Comparison of ENCODE assay signal across 8 cellular contexts in genomic region chr5:82364497-82364896, GRCh38.
A peak's percentile ranks its signal among the peaks of the same experiment; 100 is the strongest.
DNase-seq lines count a peak whose midpoint lies in the region; ATAC-seq, FAIRE-seq and TF ChIP-seq lines count a peak whose summit lies in the region.

No MANE protein-coding gene starts in this region.

- H4K8ac ChIP-seq in mesendoderm (ENCODE audit: low read depth, low read length) = no peak overlapping the region

- WGBS in mesendoderm (ENCODE audit: extremely low coverage, insufficient coverage, low lambda C conversion rate) = no CpG with 5 or more reads among the region's 5 CpGs

- DNase-seq in D721Med (ENCODE audit: insufficient read length, low spot score) (no peak), NCI-H2227 (lab: John Stamatoyannopoulos, UW; ENCODE audit: unreplicated experiment) (peak; percentile 34), dedifferentiated amniotic fluid mesenchymal stem cell (ENCODE audit: extremely low spot score) (peak; percentile 75), mesendoderm (peak; percentile 68), GOT3 (lab: John Stamatoyannopoulos, UW) (no peak)
- DNase-seq in activated CD4-positive, alpha-beta T cell treated with anti-CD3 and anti-CD28 coated beads, Interleukin-2, amount 50 U/mL, for 1 hour = no peak

- no peak overlapping the region for H3K27ac ChIP-seq in mesendoderm (ENCODE audit: low read depth, low read length)

- H3K4me2 ChIP-seq in mesendoderm (ENCODE audit: low read length) = no peak overlapping the region

- no peaks in the 10 kb centered on the region for H3K79me2 ChIP-seq in mesendoderm (ENCODE audit: control insufficient read depth, insufficient read depth, low read length)

- H4K5ac ChIP-seq in mesendoderm (ENCODE audit: low read length) = no peak overlapping the region

- no peaks in the 10 kb centered on the region for H3K36me3 ChIP-seq in mesendoderm (ENCODE audit: control insufficient read depth, insufficient read depth, low read length)

- H2BK120ac ChIP-seq in mesendoderm (ENCODE audit: low read depth, low read length) = no peak overlapping the region

- H3K56ac ChIP-seq in mesendoderm (ENCODE audit: low read length) = no peak overlapping the region

- TF ChIP-seq CTCF in D721Med (IDR thresholded peaks at IDR 0.05; ENCODE audit: insufficient read depth, missing control alignments) = peak; percentile 28

- no peak overlapping the region for H3K4me3 ChIP-seq in mesendoderm (ENCODE audit: low read length)

- H3K4me1 ChIP-seq in mesendoderm (ENCODE audit: control insufficient read depth, low read depth, low read length) = no peaks in the 10 kb centered on the region

- no peaks in the 10 kb centered on the region for H3K27me3 ChIP-seq in mesendoderm (ENCODE audit: insufficient read depth, low read length, poor library complexity)

- no peak overlapping the region for H2BK15ac ChIP-seq in mesendoderm (replicated peaks; ENCODE audit: low read depth)

- H2AK5ac ChIP-seq in mesendoderm (ENCODE audit: low read length) = no peak overlapping the region

- H3K9ac ChIP-seq in mesendoderm (ENCODE audit: low read length) = no peak overlapping the region

- H2BK5ac ChIP-seq in mesendoderm (ENCODE audit: low read length) = no peak overlapping the region

- H3K79me1 ChIP-seq in mesendoderm (ENCODE audit: low read length) = no peaks in the 10 kb centered on the region

- no peak for FAIRE-seq in D721Med (lab: Jason Lieb, UNC)

- H3K4ac ChIP-seq in mesendoderm (ENCODE audit: low read depth, low read length) = no peak overlapping the region

- no peak for ATAC-seq in HG03095 (IDR thresholded peaks at IDR 0.05; ENCODE audit: unreplicated experiment)
- no peak for ATAC-seq in HG02763 (IDR thresholded peaks at IDR 0.05; ENCODE audit: unreplicated experiment)

- no peak overlapping the region for H3K18ac ChIP-seq in mesendoderm (ENCODE audit: low read length)

- H3K23ac ChIP-seq in mesendoderm (ENCODE audit: low read length) = no peak overlapping the region

Comparison
In these comparisons a context has a peak if more than half of its experiments do, and no peak if none do; other contexts are left out.
1. DNase-seq: peak in NCI-H2227 (single experiment), dedifferentiated amniotic fluid mesenchymal stem cell (single experiment) and mesendoderm (single experiment); none in D721Med (single experiment), GOT3 (single experiment) and activated CD4-positive, alpha-beta T cell treated with anti-CD3 and anti-CD28 coated beads, Interleukin-2, amount 50 U/mL, for 1 hour (single experiment).